In genomic region chr1:110210604-110211502, GRCh38 we compare ENCODE assay signal across 7 cellular contexts. TPM values are rescaled to one million over a fixed set of nuclear protein-coding genes. Genes with fewer than 3 reads are reported as not detected.
DNase-seq lines count a peak whose midpoint lies in the region; ATAC-seq, FAIRE-seq and TF ChIP-seq lines count a peak whose summit lies in the region.

No MANE protein-coding gene starts in this region.

- H3K9me3 Mint-ChIP-seq in naive B cell, result no peaks in the 10 kb centered on the region

- TF ChIP-seq CTCF in testis (IDR thresholded peaks at IDR 0.05), result no peak

- H3K4me1 Mint-ChIP-seq in naive B cell, result peaks cover 39 to 41% (median 40%) of the 10 kb centered on the region in 3 donors

- no peak for TF ChIP-seq POLR2A in testis (IDR thresholded peaks at IDR 0.05)

- FAIRE-seq in GM18507 (lab: Jason Lieb, UNC), result peak; percentile 9

- intact Hi-C loops in testis (cut with DNase I; ENCODE audit: low total_unique reads), result no loop called here

- WGBS in testis, 2 donors, result 0 to 1% methylated on average over 47 to 56 of the region's 101 CpGs

- no peaks in the 10 kb centered on the region for H3K36me3 ChIP-seq in testis (ENCODE audit: low read depth, missing control alignments)

- H3K9me3 ChIP-seq in testis, result no peaks in the 10 kb centered on the region

- H3K27me3 Mint-ChIP-seq in naive B cell, result peaks cover 0 to 5% (median 0%) of the 10 kb centered on the region in 3 donors

- peak overlapping the region; percentile 91 to 97 (median 94) for H3K4me3 Mint-ChIP-seq in naive B cell

- no peaks in the 10 kb centered on the region for H3K27me3 ChIP-seq in testis

- H3K36me3 Mint-ChIP-seq in naive B cell, result no peaks in the 10 kb centered on the region

- peak overlapping the region; percentile 57 to 71 for H3K4me3 ChIP-seq in testis

- DNase-seq in GM18507 (ENCODE audit: extremely low spot score, insufficient read length, low read depth) (no peak), NCI-H82 treated with DMSO at 0.1 percent for 48 hours (lab: John Stamatoyannopoulos, UW; ENCODE audit: unreplicated experiment) (peak; percentile 25), epithelial cell of prostate (ENCODE audit: low read depth, low spot score) (no peak), naive B cell (peak; percentile 69), testis (peak; percentile 49)
- peak; percentile 55 for DNase-seq in activated CD8-positive, alpha-beta memory T cell treated with anti-CD3 and anti-CD28 coated beads, Interleukin-2, amount 50 U/mL, for 4 hours

- peak overlapping the region; percentile 53 to 99 (median 96) for H3K27ac Mint-ChIP-seq in naive B cell

- H3K4me1 ChIP-seq in testis, result peaks cover 22% of the 10 kb centered on the region

- ATAC-seq in HG02970 (IDR thresholded peaks at IDR 0.05; ENCODE audit: low FRiP score, unreplicated experiment), result peak; percentile 18
- ATAC-seq in naive B cell (ENCODE audit: low read depth in 2 of 2), result peak; percentile 13 to 20

- peak overlapping the region; percentile 16 for H3K27ac ChIP-seq in epithelial cell of prostate
- H3K27ac ChIP-seq in testis, result peak overlapping the region; percentile 63 to 76

RNA-seq across cellular contexts. Expression of gene KCNC4, which starts 0.7 kb away (rescaled TPM):
- 1 to 10 TPM; 1.1 to 2.4 (median 1.3) TPM for polyA plus RNA-seq in naive B cell (ENCODE audit: low read depth in 6 of 6)
- 10 to 100 TPM; 21.7 to 24.8 TPM for total RNA-seq in testis
- 9.5 TPM for polyA plus RNA-seq in testis (ENCODE audit: insufficient read depth, low read depth, low replicate concordance)

Comparison
In these comparisons a context has a peak if more than half of its experiments do, and no peak if none do; other contexts are left out.
1. DNase-seq: peak in NCI-H82 treated with DMSO at 0.1 percent for 48 hours (single experiment), activated CD8-positive, alpha-beta memory T cell treated with anti-CD3 and anti-CD28 coated beads, Interleukin-2, amount 50 U/mL, for 4 hours (single experiment), naive B cell (single experiment) and testis (single experiment); none in GM18507 (single experiment) and epithelial cell of prostate (single experiment).